ENCODE assay signal across 9 cellular contexts in the genomic region with DNA sequence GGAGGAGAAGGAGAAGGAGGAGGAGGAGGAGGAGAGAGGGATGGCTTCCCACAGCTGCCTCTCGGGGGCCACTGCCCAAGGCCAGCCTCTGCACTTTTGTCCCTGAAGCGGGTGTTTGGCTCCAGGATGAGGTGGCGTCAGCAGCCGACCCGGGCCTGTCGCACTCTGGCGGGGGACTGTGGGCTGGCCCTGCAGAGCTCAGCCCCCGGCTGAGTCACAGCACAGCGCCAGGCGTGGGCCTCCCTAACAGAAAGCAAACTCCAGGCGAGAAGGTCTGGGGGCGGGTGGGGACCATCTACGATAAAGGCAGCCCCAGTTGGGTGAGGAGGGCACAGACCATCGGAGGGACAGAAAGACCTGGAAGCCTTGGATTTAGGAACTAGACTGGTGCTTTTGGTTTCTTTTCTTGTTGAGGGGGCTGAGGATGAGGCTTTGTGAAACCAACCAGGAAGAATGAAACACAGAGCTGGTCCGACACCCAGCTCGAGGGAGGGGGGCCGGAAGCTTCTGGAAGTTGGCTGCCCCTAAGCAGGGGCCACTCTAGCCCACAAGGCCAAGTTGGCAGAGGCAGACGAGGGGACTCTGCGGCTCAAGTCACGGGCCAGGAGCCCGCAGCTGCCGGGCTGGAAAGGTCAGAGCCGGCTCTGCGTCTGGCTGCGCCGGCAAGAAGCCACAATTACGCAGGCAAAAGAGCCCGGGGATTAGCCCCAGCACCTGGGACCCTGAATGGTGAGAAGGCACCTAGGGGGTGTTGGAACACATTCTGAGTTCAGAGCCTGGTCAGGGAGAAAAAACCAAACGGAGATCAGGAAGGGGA. TPM values are rescaled to one million over a fixed set of nuclear protein-coding genes. Genes with fewer than 3 reads are reported as not detected.
DNase-seq lines count a peak whose midpoint lies in the region; ATAC-seq and TF ChIP-seq lines count a peak whose summit lies in the region.
"Had no signal": no experiment of that assay in that cellular context is flagged by ENCODE, and none has a peak within 500 bp of the region (broad histone marks: within the 10 kb centered on the region; RNA-seq: fewer than 3 reads in every experiment).

No MANE protein-coding gene starts in this region.

- peaks cover 16% of the 10 kb centered on the region for H3K36me3 ChIP-seq in ES-I3 (ENCODE audit: insufficient read depth, low read length)
- H3K36me3 ChIP-seq in suprapubic skin, result peaks cover 15% of the 10 kb centered on the region

- peak overlapping the region; percentile 46 for H3K4me3 ChIP-seq in suprapubic skin

- DNase-seq in SK-MEL-5 (ENCODE audit: low read depth, low spot score) (peak; percentile 47), glomerular visceral epithelial cell (ENCODE audit: extremely low spot score) (peak; percentile 78), nucleus accumbens (lab: John Stamatoyannopoulos, UW) (peak in 55 of 56 donors; percentile 32 to 92 (median 73)), suprapubic skin (ENCODE audit: low spot score in 2 of 2) (peak; percentile 94 to 96)
- peak; percentile 86 for DNase-seq in activated naive CD4-positive, alpha-beta T cell treated with anti-CD3 and anti-CD28 coated beads, Interleukin-2, amount 50 U/mL, for 16 hours

- no peak for TF ChIP-seq EP300 in suprapubic skin (IDR thresholded peaks at IDR 0.05)

- TF ChIP-seq POLR2A in suprapubic skin (IDR thresholded peaks at IDR 0.05), result peak in 1 of 2 donors; percentile 82

- H3K4me1 ChIP-seq in ES-I3 (ENCODE audit: insufficient read depth, low read length) (peaks cover 6% of the 10 kb centered on the region; the same call in 1 of the 2 replicates), suprapubic skin (peaks cover 63% of the 10 kb centered on the region)

- WGBS in suprapubic skin, result 16% methylated on average over 28 of the region's 29 CpGs

- H3K9me3 ChIP-seq in ES-I3 (ENCODE audit: control insufficient read depth, insufficient read depth, low read length) (no peaks in the 10 kb centered on the region), suprapubic skin (no peaks in the 10 kb centered on the region)

- H3K27ac ChIP-seq in suprapubic skin, result peak overlapping the region; percentile 95

- ATAC-seq in HG02973 (IDR thresholded peaks at IDR 0.05; ENCODE audit: unreplicated experiment) (peak; percentile 32), GM21390 (IDR thresholded peaks at IDR 0.05; ENCODE audit: unreplicated experiment) (no peak)

- in situ Hi-C loops in SK-MEL-5 (cut with HindIII; ENCODE audit: low pct_unique_long_range_greater_than_20kb, low sequenced_read_pairs), result no loop called here

- H3K9ac ChIP-seq in ES-I3 (ENCODE audit: low read depth, low read length), result peak overlapping the region; percentile 39

- no peaks in the 10 kb centered on the region for H3K27me3 ChIP-seq in suprapubic skin

- no peak for TF ChIP-seq CTCF in suprapubic skin (IDR thresholded peaks at IDR 0.05)

RNA-seq across cellular contexts. Expression of a gene that starts 18.2 kb away (rescaled TPM):
- 221 and 250 TPM in 2 replicates for total RNA-seq in SK-MEL-5 (2014; rRNA removed; shearing (Covaris generic))
- polyA plus RNA-seq in SK-MEL-5 (2015; cell fraction: cytosol; rRNA removed), result 308 and 318 TPM in 2 replicates
- 83.4 and 96.2 TPM in 2 replicates for polyA plus RNA-seq in SK-MEL-5 (2015; cell fraction: nucleus; rRNA removed)
- 100 to 1,000 TPM in 2 of 4 donors, 10 to 100 TPM in 2; 53.1 to 115 (median 103) TPM for total RNA-seq in suprapubic skin

RNA-seq across cellular contexts. Expression of a gene that starts 23.3 kb away (rescaled TPM):
- 21.7 and 29.2 TPM in 2 replicates for total RNA-seq in SK-MEL-5 (2014; rRNA removed; shearing (Covaris generic))
- polyA plus RNA-seq in SK-MEL-5 (2015; cell fraction: cytosol; rRNA removed), result 87.2 and 101 TPM in 2 replicates
- polyA plus RNA-seq in SK-MEL-5 (2015; cell fraction: nucleus; rRNA removed), result 15.6 and 20.1 TPM in 2 replicates
- total RNA-seq in suprapubic skin, result 100 to 1,000 TPM; 330 to 579 (median 396) TPM

RNA-seq across cellular contexts. Expression of a gene that starts 30.5 kb away (rescaled TPM):
- total RNA-seq in SK-MEL-5 (2014; rRNA removed; shearing (Covaris generic)), result 0.08 TPM in 1 of 2 replicates, not detected in the other
- polyA plus RNA-seq in SK-MEL-5 (2015; cell fraction: cytosol; rRNA removed), result 0.07 TPM in 1 of 2 replicates, not detected in the other
- 0.53 and 0.83 TPM in 2 replicates for polyA plus RNA-seq in SK-MEL-5 (2015; cell fraction: nucleus; rRNA removed)
- 10 to 100 TPM in 3 of 4 donors, 1 to 10 TPM in 1; 8.1 to 27.6 (median 13.6) TPM for total RNA-seq in suprapubic skin
- total RNA-seq: pulmonary artery endothelial cell had no signal

RNA-seq across cellular contexts. Expression of a gene that starts 35.7 kb away (rescaled TPM):
- 8.1 and 10.5 TPM in 2 replicates for total RNA-seq in SK-MEL-5 (2014; rRNA removed; shearing (Covaris generic))
- 8.1 and 16.6 TPM in 2 replicates for polyA plus RNA-seq in SK-MEL-5 (2015; cell fraction: cytosol; rRNA removed)
- polyA plus RNA-seq in SK-MEL-5 (2015; cell fraction: nucleus; rRNA removed), result 18.1 and 24.7 TPM in 2 replicates
- 1 to 10 TPM; 4.6 to 8.0 (median 7.6) TPM for total RNA-seq in suprapubic skin

Comparison
In these comparisons a context has a peak if more than half of its experiments do, and no peak if none do; other contexts are left out.
1. RNA of a gene that starts 23.3 kb away (total RNA-seq): 330 to 579 TPM in suprapubic skin; 21.7 to 29.2 TPM in SK-MEL-5; every median in the first group is over 10 times any median in the second.
2. Peak in every context shown above with its lines, with median percentiles within 50 percentile points of each other: DNase-seq.